In the genomic region with DNA sequence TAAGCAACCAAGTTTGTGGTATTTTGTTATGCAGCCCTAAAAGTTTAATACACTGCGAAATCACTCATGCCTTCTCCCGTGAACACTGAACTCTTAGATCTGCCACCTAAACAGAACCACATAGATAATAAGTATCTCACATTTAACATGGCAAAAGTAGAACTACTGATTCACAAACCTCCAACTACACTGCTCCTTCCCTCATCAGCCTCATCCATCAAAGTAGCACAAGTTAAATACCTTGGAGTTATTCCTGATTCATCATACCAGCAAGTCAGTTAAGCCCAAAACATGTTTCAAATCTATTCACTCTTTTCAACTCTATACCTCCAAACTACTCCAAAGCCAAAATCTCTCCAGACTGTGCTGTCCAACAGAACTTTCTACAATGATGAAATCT, we compare ENCODE assay signal across 29 cellular contexts.
"Had no signal": no experiment of that assay in that cellular context is flagged by ENCODE, and none has a peak within 500 bp of the region (broad histone marks: within the 10 kb centered on the region; RNA-seq: fewer than 3 reads in every experiment).

No MANE protein-coding gene starts in this region.

- H3K9ac ChIP-seq: neural progenitor cell, parathyroid adenoma had no signal

- H3K27ac Mint-ChIP-seq: natural killer cell; nephron; neural progenitor cell; progenitor cell of endocrine pancreas; stimulated activated effector memory CD8-positive, alpha-beta T cell treated with anti-CD3 and anti-CD28 coated beads, Interleukin-12 subunit alpha, Interleukin-12 subunit beta, amount 100 ng/mL, for 72 hours; stimulated activated naive B cell treated with anti-CD40 and anti-IgM and Interleukin-4, amounts not matched to agents 10 μg/mL and 1 μg/mL and 100 μg/mL, for 72 hours; stimulated activated naive CD8-positive, alpha-beta T cell treated with anti-CD3 and anti-CD28 coated beads, Interleukin-15, Interleukin-2, amounts not matched to agents 100 ng/mL and 50 ng/mL, for 24 hours; type B pancreatic cell had no signal

- H3K27me3 Mint-ChIP-seq: progenitor cell of endocrine pancreas; stimulated activated naive B cell treated with anti-CD40 and anti-IgM and Interleukin-4, amounts not matched to agents 10 μg/mL and 1 μg/mL and 100 μg/mL, for 72 hours; stimulated activated naive CD8-positive, alpha-beta T cell treated with anti-CD3 and anti-CD28 coated beads, Interleukin-15, Interleukin-2, amounts not matched to agents 100 ng/mL and 50 ng/mL, for 24 hours; type B pancreatic cell had no signal

- ATAC-seq: natural killer cell; psoas muscle; right cardiac atrium; right lobe of liver; stimulated activated effector memory CD8-positive, alpha-beta T cell treated with anti-CD3 and anti-CD28 coated beads, Interleukin-12 subunit alpha, Interleukin-12 subunit beta, amount 100 ng/mL, for 72 hours; stimulated activated naive B cell treated with anti-CD40 and anti-IgM and Interleukin-4, amounts not matched to agents 10 μg/mL and 1 μg/mL and 100 μg/mL, for 72 hours; upper lobe of right lung had no signal

- H3K4me3 ChIP-seq: neural progenitor cell, ovary, psoas muscle, right lobe of liver, sigmoid colon, suprapubic skin, testis, tibial artery, transverse colon, upper lobe of right lung, uterus had no signal

- H3K27me3 ChIP-seq: neural progenitor cell, ovary, right lobe of liver, sigmoid colon, suprapubic skin, testis, tibial artery, transverse colon, upper lobe of right lung, uterus had no signal

- H2AFZ ChIP-seq: neural progenitor cell, parathyroid adenoma had no signal

- H3K27ac ChIP-seq: neural progenitor cell, ovary, parathyroid adenoma, psoas muscle, right lobe of liver, sigmoid colon, suprapubic skin, testis, tibial artery, transverse colon, upper lobe of right lung, uterus had no signal

- FAIRE-seq: small intestine had no signal

- H3K36me3 ChIP-seq: neural progenitor cell, ovary, uterus had no signal

- H3K4me2 ChIP-seq: neural progenitor cell had no signal

- H3K4me1 ChIP-seq: neural progenitor cell, parathyroid adenoma, psoas muscle, right lobe of liver, suprapubic skin, testis, tibial artery, transverse colon, upper lobe of right lung, uterus had no signal

- H3K79me2 ChIP-seq: parathyroid adenoma had no signal

- H3K4me1 Mint-ChIP-seq: natural killer cell; nephron; neural progenitor cell; stimulated activated effector memory CD8-positive, alpha-beta T cell treated with anti-CD3 and anti-CD28 coated beads, Interleukin-12 subunit alpha, Interleukin-12 subunit beta, amount 100 ng/mL, for 72 hours; stimulated activated naive B cell treated with anti-CD40 and anti-IgM and Interleukin-4, amounts not matched to agents 10 μg/mL and 1 μg/mL and 100 μg/mL, for 72 hours had no signal

- H3K4me3 Mint-ChIP-seq: natural killer cell; nephron; neural progenitor cell; stimulated activated effector memory CD8-positive, alpha-beta T cell treated with anti-CD3 and anti-CD28 coated beads, Interleukin-12 subunit alpha, Interleukin-12 subunit beta, amount 100 ng/mL, for 72 hours; stimulated activated naive B cell treated with anti-CD40 and anti-IgM and Interleukin-4, amounts not matched to agents 10 μg/mL and 1 μg/mL and 100 μg/mL, for 72 hours; stimulated activated naive CD8-positive, alpha-beta T cell treated with anti-CD3 and anti-CD28 coated beads, Interleukin-15, Interleukin-2, amounts not matched to agents 100 ng/mL and 50 ng/mL, for 24 hours; type B pancreatic cell had no signal

- H3K9me3 ChIP-seq: ovary, psoas muscle, right lobe of liver, sigmoid colon, suprapubic skin, testis, tibial artery, transverse colon, upper lobe of right lung, uterus had no signal

- DNase-seq: natural killer cell; occipital lobe; ovary; posterior cingulate gyrus; psoas muscle; right cardiac atrium; right lobe of liver; sigmoid colon; small intestine; stimulated activated CD4-positive, alpha-beta T cell treated with anti-CD3 and anti-CD28 coated beads, Interleukin-15, amount 100 ng/mL, for 24 hours; stimulated activated CD4-positive, alpha-beta T cell treated with anti-CD3 and anti-CD28 coated beads, Interleukin-2, amount 100 ng/mL, for 24 hours; stimulated activated CD4-positive, alpha-beta T cell treated with anti-CD3 and anti-CD28 coated beads, Interleukin-2, amount 100 ng/mL, for 48 hours; stimulated activated CD4-positive, alpha-beta T cell treated with anti-CD3 and anti-CD28 coated beads, Interleukin-4, amount 100 ng/mL, for 24 hours; stimulated activated naive B cell treated with anti-CD40 and anti-IgM and Interleukin-4, amounts not matched to agents 10 μg/mL and 1 μg/mL and 100 μg/mL, for 72 hours; stimulated activated naive CD4-positive, alpha-beta T cell treated with Interleukin-2 at 50 U/mL for 16 hours; substantia nigra; testis; tibial artery; transverse colon; upper lobe of right lung; uterus had no signal

- H3K9me3 Mint-ChIP-seq: natural killer cell, type B pancreatic cell had no signal
